ENCODE assay signal across 22 cellular contexts in genomic region chr16:73251608-73252007, GRCh38.
"Had no signal": no experiment of that assay in that cellular context is flagged by ENCODE, and none has a peak within 500 bp of the region (broad histone marks: within the 10 kb centered on the region; RNA-seq: fewer than 3 reads in every experiment).

No MANE protein-coding gene starts in this region.

- FAIRE-seq: colon, frontal cortex, keratinocyte had no signal

- H3K27me3 ChIP-seq: dorsolateral prefrontal cortex, ovary, spleen, testis, tibial artery had no signal

- H3K9me3 ChIP-seq: lower lobe of right lung, ovary, psoas muscle, spleen, testis, tibial artery had no signal

- DNase-seq: dorsolateral prefrontal cortex; effector CD4-positive, alpha-beta T cell; left ventricle myocardium superior; lower lobe of right lung; naive thymus-derived CD8-positive, alpha-beta T cell; nephron progenitor cell; occipital lobe; ovary; posterior cingulate gyrus; psoas muscle; right cardiac atrium; spleen; stimulated activated CD4-positive, alpha-beta T cell treated with anti-CD3 and anti-CD28 coated beads, Interleukin-4, amount 100 ng/mL, for 4 hours; stimulated activated naive CD8-positive, alpha-beta T cell treated with anti-CD3 and anti-CD28 coated beads, Interleukin-15, Interleukin-2, amounts not matched to agents 100 U/mL and 50 U/mL, for 24 hours; substantia nigra; testis; tibial artery had no signal

- H3K27ac ChIP-seq: dorsolateral prefrontal cortex, lower lobe of right lung, ovary, psoas muscle, skin epidermis, spleen, testis, tibial artery had no signal

- H3K4me3 ChIP-seq: dorsolateral prefrontal cortex, lower lobe of right lung, ovary, psoas muscle, skin epidermis, spleen, testis, tibial artery had no signal

- H3K36me3 ChIP-seq: lower lobe of right lung, ovary, spleen, tibial artery had no signal

- H3K4me1 ChIP-seq: lower lobe of right lung, psoas muscle, spleen, testis had no signal

- ATAC-seq: left ventricle myocardium superior; lower lobe of right lung; naive thymus-derived CD8-positive, alpha-beta T cell; psoas muscle; right cardiac atrium; stimulated activated memory B cell treated with anti-CD40 and anti-IgM and Interleukin-4, amounts not matched to agents 10 μg/mL and 1 μg/mL and 100 μg/mL, for 72 hours; stimulated activated naive CD8-positive, alpha-beta T cell treated with anti-CD3 and anti-CD28 coated beads, Interleukin-15, Interleukin-2, amounts not matched to agents 100 U/mL and 50 U/mL, for 24 hours had no signal
